In genomic region chr7:7968544-7969305, GRCh38 we compare ENCODE assay signal across 1 cellular context.
TF ChIP-seq lines count a peak whose summit lies in the region.

GLCCI1 (plus strand) TSS chr7:7968796; CDS start chr7:7969351, 555 bp downstream.

TF ChIP-seq in WTC11, 78 proteins besides CTCF, POLR2A, EP300 and RAD21 (continued from another document and continues in another):
- TF ChIP-seq ARID4B (CRISPR knock-in tag; IDR thresholded peaks at IDR 0.05; ENCODE audit: borderline replicate concordance) (peak; percentile 89; the same call in 1 of the 2 replicates), FOXK1 (CRISPR knock-in tag; IDR thresholded peaks at IDR 0.05) (no peak), GTF2I (CRISPR knock-in tag; conservative IDR thresholded peaks at IDR 0.05) (no peak), ZNF532 (CRISPR knock-in tag; IDR thresholded peaks at IDR 0.05; ENCODE audit: borderline replicate concordance) (no peak), KAT7 (CRISPR knock-in tag; IDR thresholded peaks at IDR 0.05; ENCODE audit: borderline replicate concordance) (no peak), HMGXB4 (CRISPR knock-in tag; IDR thresholded peaks at IDR 0.05) (0 out of 2 replicates have a peak, but pooled peaks have one; percentile 55), IRF1 (CRISPR knock-in tag; IDR thresholded peaks at IDR 0.05) (no peak), FOXP1 (CRISPR knock-in tag; IDR thresholded peaks at IDR 0.05; ENCODE audit: borderline replicate concordance) (no peak), NR2C2 (CRISPR knock-in tag; IDR thresholded peaks at IDR 0.05) (no peak), USF2 (CRISPR knock-in tag; IDR thresholded peaks at IDR 0.05) (peak; percentile 38; the same call in 1 of the 2 replicates), SOX15 (CRISPR knock-in tag; IDR thresholded peaks at IDR 0.05) (no peak), ATF1 (CRISPR knock-in tag; IDR thresholded peaks at IDR 0.05) (no peak), ZNF671 (CRISPR knock-in tag; IDR thresholded peaks at IDR 0.05) (no peak), NR3C1 (CRISPR knock-in tag; conservative IDR thresholded peaks at IDR 0.05; ENCODE audit: low read depth) (0 out of 2 replicates have a peak, but pooled peaks have one; percentile 38), FOXJ3 (CRISPR knock-in tag; IDR thresholded peaks at IDR 0.05; ENCODE audit: borderline replicate concordance) (no peak), E2F1 (CRISPR knock-in tag; IDR thresholded peaks at IDR 0.05) (no peak), CBFB (CRISPR knock-in tag; IDR thresholded peaks at IDR 0.05; ENCODE audit: low read depth) (no peak), ZBTB43 (CRISPR knock-in tag; IDR thresholded peaks at IDR 0.05) (peak; percentile 78; the same call in 1 of the 2 replicates), ZBTB21 (CRISPR knock-in tag; IDR thresholded peaks at IDR 0.05; ENCODE audit: borderline replicate concordance) (0 out of 2 replicates have a peak, but pooled peaks have one; percentile 40), EMX1 (CRISPR knock-in tag; IDR thresholded peaks at IDR 0.05) (no peak), CREB1 (CRISPR knock-in tag; IDR thresholded peaks at IDR 0.05) (0 out of 2 replicates have a peak, but pooled peaks have one; percentile 27), GABPB1 (CRISPR knock-in tag; IDR thresholded peaks at IDR 0.05) (no peak), PRRX2 (CRISPR knock-in tag; IDR thresholded peaks at IDR 0.05) (no peak), ZNF396 (CRISPR knock-in tag; IDR thresholded peaks at IDR 0.05; ENCODE audit: borderline replicate concordance) (no peak), PRDM15 (CRISPR knock-in tag; IDR thresholded peaks at IDR 0.05) (no peak), TEAD4 (CRISPR knock-in tag; IDR thresholded peaks at IDR 0.05) (peak; percentile 34; the same call in 1 of the 2 replicates), ATF2 (CRISPR knock-in tag; IDR thresholded peaks at IDR 0.05; ENCODE audit: borderline replicate concordance, low read depth) (no peak), NFATC4 (CRISPR knock-in tag; IDR thresholded peaks at IDR 0.05) (no peak), AR (CRISPR knock-in tag; IDR thresholded peaks at IDR 0.05) (no peak), NR1H2 (CRISPR knock-in tag; IDR thresholded peaks at IDR 0.05) (no peak), JAZF1 (CRISPR knock-in tag; IDR thresholded peaks at IDR 0.05) (no peak), GRHL2 (CRISPR knock-in tag; IDR thresholded peaks at IDR 0.05; ENCODE audit: insufficient replicate concordance, severe bottlenecking) (no peak)
